8 cellular contexts compared by ENCODE assay signal in genomic region chr10:123009105-123009805, GRCh38. TPM values are rescaled to one million over a fixed set of nuclear protein-coding genes. Genes with fewer than 3 reads are reported as not detected.
DNase-seq lines count a peak whose midpoint lies in the region; ATAC-seq and TF ChIP-seq lines count a peak whose summit lies in the region.

No MANE protein-coding gene starts in this region.

- H3K9ac ChIP-seq in SU-DHL-6 (ENCODE audit: low read length) = peak overlapping the region; percentile 86

- H3K27ac Mint-ChIP-seq in stimulated activated memory B cell treated with anti-CD40 and anti-IgM and Interleukin-4, amounts not matched to agents 10 μg/mL and 1 μg/mL and 100 μg/mL, for 72 hours = peak overlapping the region; percentile 92

- peaks cover 9% of the 10 kb centered on the region for H3K36me3 Mint-ChIP-seq in stimulated activated memory B cell treated with anti-CD40 and anti-IgM and Interleukin-4, amounts not matched to agents 10 μg/mL and 1 μg/mL and 100 μg/mL, for 72 hours

- H3K27ac ChIP-seq in SU-DHL-6 (ENCODE audit: low read depth, low read length) (no peak overlapping the region), cingulate gyrus (ENCODE audit: low read depth, low read length) (peak overlapping the region; percentile 87)

- H3K79me2 ChIP-seq in SU-DHL-6 (ENCODE audit: insufficient read depth, low read length) = peaks cover 43% of the 10 kb centered on the region

- 0 out of 2 replicates have a peak, but pooled peaks cover 7% of the 10 kb centered on the region for H3K36me3 ChIP-seq in SU-DHL-6 (ENCODE audit: low read length)

- no peaks in the 10 kb centered on the region for H3K9me3 ChIP-seq in SU-DHL-6 (ENCODE audit: insufficient read depth, low read length)

- no peaks in the 10 kb centered on the region for H3K27me3 Mint-ChIP-seq in stimulated activated memory B cell treated with anti-CD40 and anti-IgM and Interleukin-4, amounts not matched to agents 10 μg/mL and 1 μg/mL and 100 μg/mL, for 72 hours

- H3K4me3 ChIP-seq in SU-DHL-6 (ENCODE audit: insufficient read depth, low read length, poor library complexity, severe bottlenecking) (peak overlapping the region; percentile 63), lower leg skin (ENCODE audit: low read depth, poor library complexity, severe bottlenecking) (peak overlapping the region; percentile 57)

- TF ChIP-seq POLR2A in lower leg skin (IDR thresholded peaks at IDR 0.05) = no peak

- H3F3A ChIP-seq in SU-DHL-6 (ENCODE audit: insufficient read depth) = no peaks in the 10 kb centered on the region

- peak; percentile 14 for DNase-seq in activated naive CD4-positive, alpha-beta T cell treated with Interleukin-2 at 50 U/mL for 16 hours
- no peak for DNase-seq in activated naive CD4-positive, alpha-beta T cell treated with anti-CD3 and anti-CD28 coated beads, Interleukin-2, amount 50 U/mL, for 16 hours
- DNase-seq in lower leg skin (ENCODE audit: low spot score in 2 of 2) (peak; percentile 24 to 89), NCI-H187 treated with DMSO at 0.1 percent for 48 hours (lab: John Stamatoyannopoulos, UW) (no peak)

- intact Hi-C loops in lower leg skin (cut with DNase I; ENCODE audit: low total_unique reads) = no loop called here

- H3K4me2 ChIP-seq in SU-DHL-6 (ENCODE audit: low read depth, low read length, poor library complexity, severe bottlenecking) = peak overlapping the region; percentile 84

- WGBS in lower leg skin, 2 donors = 0 to 1% methylated on average over 26 to 33 of the region's 34 CpGs

- peak; percentile 1 for ATAC-seq in HG02938 (IDR thresholded peaks at IDR 0.05; ENCODE audit: unreplicated experiment)
- ATAC-seq in stimulated activated memory B cell treated with anti-CD40 and anti-IgM and Interleukin-4, amounts not matched to agents 10 μg/mL and 1 μg/mL and 100 μg/mL, for 72 hours = peak; percentile 63

- H4K20me1 ChIP-seq in SU-DHL-6 (ENCODE audit: low read depth, low read length) = no peaks in the 10 kb centered on the region

- no peaks in the 10 kb centered on the region for H3K9me3 Mint-ChIP-seq in stimulated activated memory B cell treated with anti-CD40 and anti-IgM and Interleukin-4, amounts not matched to agents 10 μg/mL and 1 μg/mL and 100 μg/mL, for 72 hours

- peak overlapping the region; percentile 94 for H3K4me3 Mint-ChIP-seq in stimulated activated memory B cell treated with anti-CD40 and anti-IgM and Interleukin-4, amounts not matched to agents 10 μg/mL and 1 μg/mL and 100 μg/mL, for 72 hours

- H3K9me2 ChIP-seq in SU-DHL-6 (replicated peaks; ENCODE audit: insufficient read depth, low read length) = no peaks in the 10 kb centered on the region

- TF ChIP-seq CTCF in SU-DHL-6 (IDR thresholded peaks at IDR 0.05; ENCODE audit: insufficient read depth, low read length, poor library complexity, severe bottlenecking) (no peak), lower leg skin (IDR thresholded peaks at IDR 0.05) (no peak)

- peaks cover 43% of the 10 kb centered on the region for H3K4me1 Mint-ChIP-seq in stimulated activated memory B cell treated with anti-CD40 and anti-IgM and Interleukin-4, amounts not matched to agents 10 μg/mL and 1 μg/mL and 100 μg/mL, for 72 hours

- H2AFZ ChIP-seq in SU-DHL-6 (ENCODE audit: low read depth, low read length, severe bottlenecking) = peak overlapping the region; percentile 81

- H3K27me3 ChIP-seq in SU-DHL-6 (ENCODE audit: low read length) = no peaks in the 10 kb centered on the region

RNA-seq across cellular contexts. Expression of gene ACADSB, which starts 0.4 kb away (rescaled TPM):
- total RNA-seq in lower leg skin = 10 to 100 TPM in 3 of 4 donors, 1 to 10 TPM in 1; 8.8 to 20.5 (median 18.1) TPM

RNA-seq across cellular contexts. Expression of gene IKZF5, which starts 0.7 kb away (rescaled TPM):
- 10 to 100 TPM in 1 of 4 donors, 1 to 10 TPM in 3; 8.7 to 10.5 (median 9.5) TPM for total RNA-seq in lower leg skin

RNA-seq across cellular contexts. Expression of gene PSTK, which starts 29.1 kb away (rescaled TPM):
- 1 to 10 TPM in 3 of 4 donors, under 1 TPM in 1; 0.84 to 5.7 (median 2.2) TPM for total RNA-seq in lower leg skin

RNA-seq across cellular contexts. Expression of gene C10orf88, which starts 55.2 kb away (rescaled TPM):
- total RNA-seq in lower leg skin = 1 to 10 TPM; 3.3 to 6.3 (median 5.2) TPM

Comparison
In these comparisons a context has a peak if more than half of its experiments do, and no peak if none do; other contexts are left out.
1. DNase-seq: peak in activated naive CD4-positive, alpha-beta T cell treated with Interleukin-2 at 50 U/mL for 16 hours (single experiment) and lower leg skin (2 of 2); none in activated naive CD4-positive, alpha-beta T cell treated with anti-CD3 and anti-CD28 coated beads, Interleukin-2, amount 50 U/mL, for 16 hours (single experiment) and NCI-H187 treated with DMSO at 0.1 percent for 48 hours (single experiment).